In genomic region chr16:50487528-50487927, GRCh38 we compare ENCODE assay signal across 8 cellular contexts.
"Had no signal": no experiment of that assay in that cellular context is flagged by ENCODE, and none has a peak within 500 bp of the region (broad histone marks: within the 10 kb centered on the region; RNA-seq: fewer than 3 reads in every experiment).

No MANE protein-coding gene starts in this region.

- DNase-seq: IMR-90, KBM-7, KG1 had no signal

- H3K4me3 ChIP-seq: K562 had no signal

- FAIRE-seq: HTR-8/SVneo, K562 had no signal

- H3K9ac ChIP-seq: KMS-11 had no signal

- H3K36me3 Mint-ChIP-seq: IgD-negative memory B cell had no signal

- ATAC-seq: K562 had no signal

- H3K4me2 ChIP-seq: KMS-11 had no signal

- H3K27ac ChIP-seq: HL-60, KMS-11 had no signal
